Comparison of ENCODE assay signal across 12 cellular contexts in the genomic region with DNA sequence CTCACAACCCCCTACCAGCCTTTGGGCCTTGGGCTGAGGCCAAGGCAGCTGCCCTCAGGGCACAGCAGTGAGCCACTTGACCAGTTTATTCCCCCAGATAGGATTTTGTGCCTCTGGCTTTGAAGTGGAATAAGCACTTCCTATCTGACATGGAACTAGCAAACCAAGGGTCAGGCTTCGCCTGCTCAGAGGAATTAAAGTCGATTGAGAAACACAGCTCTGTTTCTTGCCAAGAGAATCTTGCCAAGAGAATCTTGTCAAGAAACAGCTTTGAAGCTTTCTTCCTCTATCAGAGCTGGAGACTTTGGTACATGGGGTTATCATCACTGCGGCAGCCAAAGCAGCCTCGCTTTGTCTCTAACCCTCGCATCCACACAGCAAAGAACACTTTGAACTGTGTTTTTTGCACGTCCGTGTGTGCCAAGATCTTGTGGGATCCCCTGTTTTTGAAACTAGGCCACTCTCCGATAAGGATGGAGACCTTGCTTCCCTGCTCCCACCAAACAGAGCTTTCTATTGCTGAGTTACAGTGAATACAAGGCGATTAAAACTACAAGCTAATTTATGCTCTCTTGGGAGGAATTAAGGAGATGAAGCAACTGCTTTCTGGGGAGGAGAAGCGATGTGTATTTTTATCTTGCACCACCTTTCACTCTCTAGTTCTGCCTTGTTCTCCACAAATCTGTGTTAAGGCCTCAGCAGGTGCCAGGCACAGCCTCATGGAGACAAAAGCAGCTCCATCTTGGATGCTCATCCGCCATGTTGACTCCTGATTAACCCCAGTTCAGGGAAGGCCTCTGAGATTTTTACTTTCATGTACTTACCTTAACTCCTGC.
DNase-seq lines count a peak whose midpoint lies in the region; ATAC-seq and TF ChIP-seq lines count a peak whose summit lies in the region.
"Had no signal": no experiment of that assay in that cellular context is flagged by ENCODE, and none has a peak within 500 bp of the region (broad histone marks: within the 10 kb centered on the region; RNA-seq: fewer than 3 reads in every experiment).

No MANE protein-coding gene starts in this region.

- DNase-seq in D341Med (ENCODE audit: low spot score), result peak; percentile 65
- DNase-seq in NCI-H82 (lab: John Stamatoyannopoulos, UW), result peak; percentile 85
- no peak for DNase-seq in Right ventricle myocardium superior
- peak; percentile 78 for DNase-seq in renal cortical epithelial cell (ENCODE audit: low read depth)
- no peak for DNase-seq in osteoblast (ENCODE audit: insufficient read length, low spot score, missing footprints)
- DNase-seq in activated T-cell treated with anti-CD3 and anti-CD28 coated beads, Interleukin-2, amount 50 U/mL, for 48 hours, result no peak
- DNase-seq: activated B cell treated with CpG ODN at 0.5 μM for 24 hours, DMS53, left colon, PC-9 had no signal

- H3K36me3 ChIP-seq in osteoblast (ENCODE audit: insufficient read depth, low read length), result no peaks in the 10 kb centered on the region

- no peak overlapping the region for H3K27ac ChIP-seq in osteoblast (ENCODE audit: low read depth, low read length)
- H3K27ac ChIP-seq: PC-9 had no signal

- intact Hi-C loops in Right ventricle myocardium superior (cut with DNase I), result no loop called here

- no peak overlapping the region for H2AFZ ChIP-seq in osteoblast (ENCODE audit: low read length)
- H2AFZ ChIP-seq: PC-9 had no signal

- H3K4me3 Mint-ChIP-seq in activated T-helper 17 cell treated with anti-CD3 and anti-CD28 coated beads, Interleukin-2, amount 50 U/mL, for 72 hours, result no peak overlapping the region
- H3K4me3 Mint-ChIP-seq: activated B cell treated with CpG ODN at 0.5 μM for 24 hours had no signal

- peaks cover 16% of the 10 kb centered on the region for H3K4me1 Mint-ChIP-seq in activated T-helper 17 cell treated with anti-CD3 and anti-CD28 coated beads, Interleukin-2, amount 50 U/mL, for 72 hours

- no peaks in the 10 kb centered on the region for H3K27me3 Mint-ChIP-seq in activated T-helper 17 cell treated with anti-CD3 and anti-CD28 coated beads, Interleukin-2, amount 50 U/mL, for 72 hours

- no peak overlapping the region for H3K27ac Mint-ChIP-seq in activated T-helper 17 cell treated with anti-CD3 and anti-CD28 coated beads, Interleukin-2, amount 50 U/mL, for 72 hours
- H3K27ac Mint-ChIP-seq: activated B cell treated with CpG ODN at 0.5 μM for 24 hours had no signal

- ATAC-seq in Right ventricle myocardium superior (ENCODE audit: poor library complexity), result peak; percentile 80
- no peak for ATAC-seq in activated T-helper 17 cell treated with anti-CD3 and anti-CD28 coated beads, Interleukin-2, amount 50 U/mL, for 72 hours (replicated peaks)
- ATAC-seq in HG02642 (IDR thresholded peaks at IDR 0.05; ENCODE audit: poor library complexity, unreplicated experiment), result no peak
- ATAC-seq: left colon had no signal

- TF ChIP-seq CTCF in osteoblast (IDR thresholded peaks at IDR 0.05; ENCODE audit: extremely low read depth, low read depth, low read length), result no peak

- H3K36me3 Mint-ChIP-seq in activated T-helper 17 cell treated with anti-CD3 and anti-CD28 coated beads, Interleukin-2, amount 50 U/mL, for 72 hours (ENCODE audit: low read depth), result no peaks in the 10 kb centered on the region

- peaks cover 2% of the 10 kb centered on the region for H3K27me3 ChIP-seq in osteoblast (ENCODE audit: insufficient read depth, low read length)

- no peak overlapping the region for H3K4me2 ChIP-seq in osteoblast (ENCODE audit: insufficient read depth, low read length)
- H3K4me2 ChIP-seq: PC-9 had no signal

- H3K9me3 ChIP-seq in osteoblast (ENCODE audit: low read depth, low read length), result no peaks in the 10 kb centered on the region

- H3K9me3 Mint-ChIP-seq in activated T-helper 17 cell treated with anti-CD3 and anti-CD28 coated beads, Interleukin-2, amount 50 U/mL, for 72 hours, result no peaks in the 10 kb centered on the region

- no peak overlapping the region for H3K4me3 ChIP-seq in osteoblast (ENCODE audit: insufficient read depth, low read length)
- H3K4me3 ChIP-seq: PC-9 had no signal

- H3K4me1 ChIP-seq in osteoblast (ENCODE audit: insufficient read depth, low read length), result no peaks in the 10 kb centered on the region

- no peaks in the 10 kb centered on the region for H3K79me2 ChIP-seq in osteoblast (ENCODE audit: insufficient read depth, low read length)

- no peaks in the 10 kb centered on the region for H4K20me1 ChIP-seq in osteoblast (ENCODE audit: insufficient read depth, low read length)

Comparison
In these comparisons a context has a peak if more than half of its experiments do, and no peak if none do; other contexts are left out.
1. DNase-seq: peak in D341Med (single experiment), NCI-H82 (single experiment) and renal cortical epithelial cell (single experiment); none in Right ventricle myocardium superior (single experiment), osteoblast (single experiment) and activated T-cell treated with anti-CD3 and anti-CD28 coated beads, Interleukin-2, amount 50 U/mL, for 48 hours (0 of 2).